In genomic region chr5:21459744-21460073, GRCh38 we compare ENCODE assay signal across 8 cellular contexts.
A peak's percentile ranks its signal among the peaks of the same experiment; 100 is the strongest.
DNase-seq lines count a peak whose midpoint lies in the region; ATAC-seq, FAIRE-seq and TF ChIP-seq lines count a peak whose summit lies in the region.
"Not testable (repeated sequence)": the region's sequence is repeated elsewhere in the genome, so short reads cannot be mapped to it uniquely, and the experiment has no call there.

No MANE protein-coding gene starts in this region.

- intact Hi-C loops in CD4-positive, alpha-beta memory T cell (cut with micrococcal nuclease); K562 (cut with micrococcal nuclease); HepG2 (cut with micrococcal nuclease; ENCODE audit: unreplicated experiment); testis (cut with DNase I; ENCODE audit: low total_unique reads): not testable (repeated sequence)

- H3K9me3 Mint-ChIP-seq in CD4-positive, alpha-beta memory T cell; WTC11: not testable (repeated sequence)

- H4K20me1 ChIP-seq in K562 (replicated peaks; ENCODE audit: control insufficient read depth, insufficient read depth, low read length); fibroblast of lung (ENCODE audit: control insufficient read depth, extremely low read depth, insufficient read depth, low read length); HepG2 (ENCODE audit: insufficient read depth, low read length): not testable (repeated sequence)

- H3K27ac Mint-ChIP-seq in CD4-positive, alpha-beta memory T cell = peak overlapping the region; percentile 79 to 90 (median 86)
- H3K27ac Mint-ChIP-seq in WTC11 = not testable (repeated sequence)

- H3K4me3 ChIP-seq in CD4-positive, alpha-beta memory T cell (ENCODE audit: low read length in 2 of 2) = peak overlapping the region in 1 of 2 donors; percentile 44
- peak overlapping the region; percentile 58 for H3K4me3 ChIP-seq in Jurkat, Clone E6-1 (ENCODE audit: low read length)
- H3K4me3 ChIP-seq in K562 = peak overlapping the region; percentile 63
- peak overlapping the region; percentile 36 to 66 (median 54) for H3K4me3 ChIP-seq in fibroblast of lung (replicated peaks in 1 of 4; ENCODE audit: control extremely low read depth in 1 of 4, insufficient read depth in 1 of 4, low read depth in 3 of 4, low read length in 4 of 4)
- peak overlapping the region; percentile 60 to 74 (median 60); a peak in 5 of 6 replicates for H3K4me3 ChIP-seq in HepG2 (replicated peaks in 1 of 3; ENCODE audit: insufficient read depth in 1 of 3, low read depth in 2 of 3, low read length in 3 of 3)
- peak overlapping the region; percentile 77 to 81 for H3K4me3 ChIP-seq in testis

- not testable (repeated sequence) for H3K9me1 ChIP-seq in K562 (ENCODE audit: control insufficient read depth, insufficient read depth, low read length)

- H3K9ac ChIP-seq in K562 (ENCODE audit: insufficient read depth in 1 of 2, low read depth in 2 of 2, low read length in 2 of 2) = peak overlapping the region; percentile 56 to 86; a peak in 3 of 4 replicates
- H3K9ac ChIP-seq in fibroblast of lung (ENCODE audit: insufficient read depth, low read length) = peak overlapping the region; percentile 50
- H3K9ac ChIP-seq in HepG2 (ENCODE audit: insufficient read depth, low read depth, low read length) = 0 out of 2 replicates have a peak overlapping the region, but pooled peaks have one; percentile 60

- not testable (repeated sequence) for H3K4me1 ChIP-seq in CD4-positive, alpha-beta memory T cell (ENCODE audit: insufficient read depth, low read length); K562 (replicated peaks in 1 of 2; ENCODE audit: control insufficient read depth in 2 of 2, insufficient read depth in 2 of 2, low read length in 2 of 2); fibroblast of lung (ENCODE audit: control insufficient read depth, extremely low read depth, insufficient read depth, low read length); HepG2 (ENCODE audit: insufficient read depth, low read length); testis

- peak overlapping the region; percentile 52 for H3K27ac ChIP-seq in CD4-positive, alpha-beta memory T cell (ENCODE audit: low read depth, low read length)
- H3K27ac ChIP-seq in K562 (ENCODE audit: extremely low read depth, low read depth, low read length) (peak overlapping the region; percentile 49; the same call in 2 of the 3 replicates), HepG2 (ENCODE audit: extremely low read length, insufficient read depth, low read length) (peak overlapping the region; percentile 57)
- not testable (repeated sequence) for H3K27ac ChIP-seq in fibroblast of lung (ENCODE audit: insufficient read depth, low read length); testis

- ATAC-seq in WTC11 = peak; percentile 61; the same call in 1 of the 2 replicates
- ATAC-seq in K562 = not testable (repeated sequence)
- ATAC-seq in HepG2 = peak; percentile 75
- ATAC-seq in omental fat pad (ENCODE audit: low FRiP score) = peak; percentile 37

- WGBS in K562 (ENCODE audit: insufficient coverage, low coverage, missing lambda C conversion rate) = no CpG with 5 or more reads among the region's 7 CpGs
- WGBS in HepG2 (ENCODE audit: low lambda C conversion rate) = no CpG with 5 or more reads among the region's 7 CpGs
- 0% methylated on average over 1 of the region's 7 CpGs; no CpG with 5 or more reads in 1 of the 2 donors for WGBS in testis, 2 donors

- DNase-seq in CD4-positive, alpha-beta memory T cell; Jurkat, Clone E6-1 (ENCODE audit: low read depth, low spot score); WTC11 (ENCODE audit: low spot score); K562 (ENCODE audit: extremely low read depth in 1 of 4, low spot score in 3 of 4); fibroblast of lung (ENCODE audit: low read depth in 2 of 2); HepG2 (ENCODE audit: low spot score); omental fat pad (ENCODE audit: low spot score); testis: not testable (repeated sequence)

- H3K79me2 ChIP-seq in K562 (ENCODE audit: control insufficient read depth, insufficient read depth, low read length); fibroblast of lung (ENCODE audit: control insufficient read depth, insufficient read depth, low read length); HepG2 (ENCODE audit: insufficient read depth, low read length): not testable (repeated sequence)

- H3K9me3 ChIP-seq in CD4-positive, alpha-beta memory T cell (ENCODE audit: control insufficient read depth in 1 of 2, low read length in 2 of 2); K562 (replicated peaks; ENCODE audit: control insufficient read depth, insufficient read depth, low read depth, low read length); fibroblast of lung (ENCODE audit: control insufficient read depth, insufficient read depth, low read depth, low read length); HepG2 (ENCODE audit: low read length); testis: not testable (repeated sequence)

- peaks cover 4 to 17% (median 9%) of the 10 kb centered on the region in 4 donors for H3K4me1 Mint-ChIP-seq in CD4-positive, alpha-beta memory T cell
- H3K4me1 Mint-ChIP-seq in WTC11 = not testable (repeated sequence)

- H3K36me3 ChIP-seq in CD4-positive, alpha-beta memory T cell (ENCODE audit: insufficient read depth, low read length); K562 (ENCODE audit: control insufficient read depth, insufficient read depth, low read length); fibroblast of lung (ENCODE audit: control insufficient read depth, insufficient read depth, low read length); HepG2 (replicated peaks in 1 of 2; ENCODE audit: control insufficient read depth in 1 of 2, insufficient read depth in 2 of 2, low read length in 2 of 2); testis (ENCODE audit: low read depth, missing control alignments): not testable (repeated sequence)

- H3K27me3 Mint-ChIP-seq in CD4-positive, alpha-beta memory T cell; WTC11 (ENCODE audit: low read depth): not testable (repeated sequence)

- CTCF ChIA-PET in CD4-positive, alpha-beta memory T cell (lab: Charles Lee; ENCODE audit: partially characterized antibody) = interaction anchor here (0.7 kb wide), 1 partner anchor 11 kb away, joined by 4 read pairs; no protein-coding TSS in a partner anchor
- CTCF ChIA-PET in WTC11 (lab: Charles Lee) = interaction anchor here (0.6 to 1.2 kb wide), 5 partner anchors 17 to 195 kb away, joined by 3 to 5 read pairs (median 3); no protein-coding TSS in a partner anchor
- CTCF ChIA-PET in K562 (lab: Yijun Ruan, JAX; ENCODE audit: low intra/inter-chr PET ratio); HepG2 (lab: Yijun Ruan, JAX; ENCODE audit: low intra/inter-chr PET ratio, low total read pairs): not testable (repeated sequence)

- H2AFZ ChIP-seq in K562 (ENCODE audit: low read depth, low read length) = peak overlapping the region; percentile 59; the same call in 1 of the 2 replicates
- peak overlapping the region; percentile 33 for H2AFZ ChIP-seq in fibroblast of lung (ENCODE audit: low read length)
- H2AFZ ChIP-seq in HepG2 (ENCODE audit: low read length) = not testable (repeated sequence)

- TF ChIP-seq RAD21 in K562 (CRISPR knock-in tag; conservative IDR thresholded peaks at IDR 0.05 in 1 of 2, IDR thresholded peaks at IDR 0.05 in 1 of 2); HepG2 (CRISPR knock-in tag; IDR thresholded peaks at IDR 0.05): not testable (repeated sequence)

- TF ChIP-seq CTCF in WTC11 (IDR thresholded peaks at IDR 0.05); K562 (IDR thresholded peaks at IDR 0.05 in 2 of 3, conservative IDR thresholded peaks at IDR 0.05 in 1 of 3; ENCODE audit: insufficient read depth in 2 of 3, low read depth in 1 of 3, low read length in 3 of 3); fibroblast of lung (conservative IDR thresholded peaks at IDR 0.05 in 1 of 2, IDR thresholded peaks at IDR 0.05 in 1 of 2; ENCODE audit: low read depth in 1 of 2, low read length in 2 of 2); HepG2 (CRISPR knock-in tag; IDR thresholded peaks at IDR 0.05); omental fat pad (IDR thresholded peaks at IDR 0.05); testis (IDR thresholded peaks at IDR 0.05): not testable (repeated sequence)

- POLR2A ChIA-PET in CD4-positive, alpha-beta memory T cell (lab: Charles Lee; ENCODE audit: partially characterized antibody); K562 (lab: Yijun Ruan, JAX); HepG2 (lab: Yijun Ruan, JAX): not testable (repeated sequence)
- POLR2A ChIA-PET in WTC11 (lab: Charles Lee) = interaction anchor here (0.7 kb wide), 2 partner anchors 28 to 145 kb away, joined by 3 read pairs; no protein-coding TSS in a partner anchor

- H3K36me3 Mint-ChIP-seq in CD4-positive, alpha-beta memory T cell = peaks cover 6 to 11% of the 10 kb centered on the region in 2 donors
- not testable (repeated sequence) for H3K36me3 Mint-ChIP-seq in WTC11

- in situ Hi-C loops in K562 (cut with MboI); HepG2 (cut with HindIII; ENCODE audit: extremely low pct_ligation_motif_present, low pct_unique_long_range_greater_than_20kb): not testable (repeated sequence)

- not testable (repeated sequence) for TF ChIP-seq POLR2A in K562 (conservative IDR thresholded peaks at IDR 0.05); HepG2 (IDR thresholded peaks at IDR 0.05; ENCODE audit: insufficient read depth in 1 of 2, low read depth in 2 of 2, low read length in 2 of 2); testis (IDR thresholded peaks at IDR 0.05)

- H3K27me3 ChIP-seq in CD4-positive, alpha-beta memory T cell (ENCODE audit: insufficient read depth, low read length); K562 (ENCODE audit: control insufficient read depth in 2 of 2, insufficient read depth in 2 of 2, low read length in 2 of 2); fibroblast of lung (ENCODE audit: control insufficient read depth, insufficient read depth, low read length); HepG2 (ENCODE audit: control insufficient read depth in 1 of 2, insufficient read depth in 2 of 2, low read length in 2 of 2); testis: not testable (repeated sequence)

- peak overlapping the region; percentile 63; the same call in 1 of the 2 replicates for H3K4me2 ChIP-seq in K562 (ENCODE audit: insufficient read depth, low read length)
- H3K4me2 ChIP-seq in fibroblast of lung (ENCODE audit: extremely low read depth, insufficient read depth, low read length); HepG2 (ENCODE audit: low read depth, low read length): not testable (repeated sequence)

- FAIRE-seq in K562 (lab: Jason Lieb, UNC); HepG2 (lab: Jason Lieb, UNC): not testable (repeated sequence)

- BruUV-seq in K562 (replicated peaks; lab: Mats Ljungman, UMichigan) (TSS peak; percentile 71), HepG2 (replicated peaks; lab: Mats Ljungman, UMichigan) (TSS peak; percentile 75)

- H3K4me3 Mint-ChIP-seq in CD4-positive, alpha-beta memory T cell = peak overlapping the region; percentile 92 to 96 (median 93)
- H3K4me3 Mint-ChIP-seq in WTC11 = peak overlapping the region; percentile 89

- not testable (repeated sequence) for TF ChIP-seq EP300 in K562 (IDR thresholded peaks at IDR 0.05; ENCODE audit: low read length); HepG2 (IDR thresholded peaks at IDR 0.05; ENCODE audit: low read depth in 2 of 2, low read length in 2 of 2); HepG2 (CRISPR knock-in tag; IDR thresholded peaks at IDR 0.05; ENCODE audit: borderline replicate concordance)
